8 cellular contexts compared by ENCODE assay signal in the genomic region with DNA sequence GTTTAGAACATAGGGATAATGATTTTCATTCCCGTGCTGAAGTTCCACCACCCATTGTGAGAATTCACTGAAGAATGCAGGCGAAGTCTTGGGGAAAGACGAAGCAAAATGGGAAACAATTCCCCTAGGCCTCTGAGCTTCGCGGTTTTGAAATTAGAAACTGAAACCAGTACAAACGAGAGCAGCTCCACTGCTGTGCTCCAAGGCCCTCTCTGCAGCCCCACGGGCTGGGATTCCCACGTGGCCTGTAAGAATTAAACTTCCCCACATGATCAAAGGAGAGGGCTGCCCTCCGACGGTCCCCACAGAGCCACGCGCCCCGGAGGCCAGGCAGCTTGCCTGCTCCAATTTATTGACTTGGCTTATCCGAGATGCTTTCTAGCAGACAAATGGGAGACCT.
DNase-seq lines count a peak whose midpoint lies in the region; ATAC-seq and TF ChIP-seq lines count a peak whose summit lies in the region.

No MANE protein-coding gene starts in this region.

- H4K20me1 ChIP-seq in PC-3 (ENCODE audit: low read length) = no peaks in the 10 kb centered on the region

- no peak overlapping the region for H3K9ac ChIP-seq in PC-3 (ENCODE audit: low read length)

- H3K27me3 ChIP-seq in esophagus squamous epithelium (no peaks in the 10 kb centered on the region), ovary (no peaks in the 10 kb centered on the region), PC-3 (ENCODE audit: low read length) (no peaks in the 10 kb centered on the region)

- no peak for TF ChIP-seq EP300 in ovary (IDR thresholded peaks at IDR 0.05)

- H3K9me3 ChIP-seq in esophagus squamous epithelium = no peaks in the 10 kb centered on the region
- H3K9me3 ChIP-seq in ovary = no peaks in the 10 kb centered on the region
- no peaks in the 10 kb centered on the region for H3K9me3 ChIP-seq in PC-3 (ENCODE audit: low read length)

- H2AFZ ChIP-seq in PC-3 (ENCODE audit: low read length) = no peak overlapping the region

- ATAC-seq in PC-3 (no peak), HG03571 (IDR thresholded peaks at IDR 0.05; ENCODE audit: unreplicated experiment) (no peak), GM21717 (IDR thresholded peaks at IDR 0.05; ENCODE audit: unreplicated experiment) (no peak)

- POLR2A ChIA-PET in PC-3 (lab: Charles Lee; ENCODE audit: unreplicated experiment) = no interaction called here

- H3K27ac ChIP-seq in esophagus squamous epithelium = peak overlapping the region; percentile 19 to 72 (median 60)
- peak overlapping the region; percentile 23 to 51 for H3K27ac ChIP-seq in ovary
- H3K27ac ChIP-seq in PC-3 (ENCODE audit: low read length) = no peak overlapping the region

- H3K79me2 ChIP-seq in PC-3 (ENCODE audit: low read length) = no peaks in the 10 kb centered on the region

- H3K4me3 ChIP-seq in esophagus squamous epithelium (peak overlapping the region in 3 of 4 donors; percentile 18 to 46 (median 26)), ovary (peak overlapping the region; percentile 25), PC-3 (ENCODE audit: low read length) (no peak overlapping the region)

- CTCF ChIA-PET in PC-3 (lab: Charles Lee) = interaction anchor here (0.5 kb wide), 1 partner anchor 210 kb away, joined by 5 read pairs; no protein-coding TSS in a partner anchor

- DNase-seq in EH (ENCODE audit: low read depth) (peak; percentile 94), MV-4-11 (lab: John Stamatoyannopoulos, UW) (peak; percentile 80), esophagus squamous epithelium (lab: John Stamatoyannopoulos, UW) (no peak), ovary (peak; percentile 48 to 68 (median 50)), PC-3 (no peak)
- no peak for DNase-seq in activated naive CD4-positive, alpha-beta T cell (lab: John Stamatoyannopoulos, UW)

- 53 to 75% methylated on average over 6 to 8 of the region's 14 CpGs for WGBS in esophagus squamous epithelium, 2 donors
- WGBS in ovary, 3 donors = 3 to 5% (median 5%) methylated on average over 13 to 14 of the region's 14 CpGs

- intact Hi-C loops in esophagus squamous epithelium (cut with DNase I) (no loop called here), ovary (cut with DNase I) (no loop called here), PC-3 (cut with micrococcal nuclease) (no loop called here)

- H3K4me1 ChIP-seq in esophagus squamous epithelium (peaks cover 0 to 21% (median 6%) of the 10 kb centered on the region in 3 donors), ovary (ENCODE audit: insufficient read depth) (peaks cover 4% of the 10 kb centered on the region), PC-3 (ENCODE audit: insufficient read depth, low read length) (peaks cover 7% of the 10 kb centered on the region)

- H3K4me2 ChIP-seq in PC-3 (ENCODE audit: low read length) = no peak overlapping the region

- no TSS peak for BruUV-seq in PC-3 (replicated peaks; lab: Mats Ljungman, UMichigan)

- H3F3A ChIP-seq in PC-3 (ENCODE audit: low read length, unreplicated experiment) = no peaks in the 10 kb centered on the region

- H3K36me3 ChIP-seq in esophagus squamous epithelium (no peaks in the 10 kb centered on the region), ovary (no peaks in the 10 kb centered on the region), PC-3 (ENCODE audit: low read depth, low read length) (no peaks in the 10 kb centered on the region)

- TF ChIP-seq CTCF in esophagus squamous epithelium (IDR thresholded peaks at IDR 0.05) (no peak), ovary (IDR thresholded peaks at IDR 0.05) (no peak), PC-3 (conservative IDR thresholded peaks at IDR 0.05; ENCODE audit: low read depth, low read length) (no peak)

- H3K9me2 ChIP-seq in PC-3 (replicated peaks; ENCODE audit: low read length) = no peaks in the 10 kb centered on the region

- no peak for TF ChIP-seq POLR2A in esophagus squamous epithelium (IDR thresholded peaks at IDR 0.05)
- no peak for TF ChIP-seq POLR2A in ovary (IDR thresholded peaks at IDR 0.05)

Comparison
In these comparisons a context has a peak if more than half of its experiments do, and no peak if none do; other contexts are left out.
1. DNase-seq: peak in EH (single experiment), MV-4-11 (single experiment) and ovary (5 of 5); none in esophagus squamous epithelium (single experiment), PC-3 (single experiment) and activated naive CD4-positive, alpha-beta T cell (0 of 4).